24 cellular contexts compared by ENCODE assay signal in the genomic region with DNA sequence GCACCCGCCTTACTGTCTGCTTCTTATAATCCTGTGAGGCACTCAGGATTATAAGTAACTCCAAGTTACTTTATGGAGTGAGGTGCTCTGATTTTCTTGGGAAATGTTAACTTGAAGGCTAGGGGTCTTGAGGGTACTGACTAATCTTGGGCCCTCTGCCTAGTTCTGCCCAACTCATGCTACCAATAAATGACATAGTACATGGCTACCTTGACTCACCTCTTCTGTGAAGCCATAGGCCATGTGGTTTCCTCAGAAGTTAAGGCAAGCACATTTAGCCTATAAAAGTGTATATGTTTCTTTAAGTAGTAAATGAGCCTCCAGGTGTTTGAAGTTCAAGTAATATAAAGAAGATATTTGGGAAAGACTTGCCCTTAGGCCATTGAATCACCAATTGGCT.
"Had no signal": no experiment of that assay in that cellular context is flagged by ENCODE, and none has a peak within 500 bp of the region (broad histone marks: within the 10 kb centered on the region; RNA-seq: fewer than 3 reads in every experiment).

No MANE protein-coding gene starts in this region.

- H3K27me3 Mint-ChIP-seq: dendritic cell treated with granulocyte-macrophage colony-stimulating factor and Interleukin-4, amounts not matched to agents 40 ng/mL and 50 ng/mL, for 4 days; effector memory CD8-positive, alpha-beta T cell; naive thymus-derived CD8-positive, alpha-beta T cell had no signal

- DNase-seq: cortex of kidney; effector CD8-positive, alpha-beta T cell; effector memory CD8-positive, alpha-beta T cell; endodermal cell; erythroblast; esophagus squamous epithelium; foreskin fibroblast; foreskin melanocyte; gastrocnemius medialis; glutamatergic neuron; head of caudate nucleus; heart right ventricle; hippocampal formation; left cardiac atrium; left lung; left ventricle myocardium superior; lower lobe of right lung; mesenchymal stem cell; mucosa of descending colon; naive B cell; naive thymus-derived CD8-positive, alpha-beta T cell had no signal

- H3K36me3 Mint-ChIP-seq: mesothelial cell of epicardium; naive thymus-derived CD8-positive, alpha-beta T cell had no signal

- H3K27ac Mint-ChIP-seq: dendritic cell treated with granulocyte-macrophage colony-stimulating factor and Interleukin-4, amounts not matched to agents 40 ng/mL and 50 ng/mL, for 4 days; effector memory CD8-positive, alpha-beta T cell; endodermal cell; mesothelial cell of epicardium had no signal

- H3K9me3 Mint-ChIP-seq: dendritic cell treated with granulocyte-macrophage colony-stimulating factor and Interleukin-4, amounts not matched to agents 40 ng/mL and 50 ng/mL, for 4 days; effector memory CD8-positive, alpha-beta T cell had no signal

- ATAC-seq: effector memory CD8-positive, alpha-beta T cell; esophagus mucosa; gastrocnemius medialis; heart right ventricle; left cardiac atrium; left lung; left ventricle myocardium superior; lower lobe of right lung; mucosa of descending colon; naive thymus-derived CD8-positive, alpha-beta T cell had no signal

- H3K4me1 Mint-ChIP-seq: mesothelial cell of epicardium, naive B cell had no signal

- H3K4me3 Mint-ChIP-seq: dendritic cell treated with granulocyte-macrophage colony-stimulating factor and Interleukin-4, amounts not matched to agents 40 ng/mL and 50 ng/mL, for 4 days; effector memory CD8-positive, alpha-beta T cell; endodermal cell; mesothelial cell of epicardium; naive thymus-derived CD8-positive, alpha-beta T cell had no signal
